In genomic region chr5:138543730-138544104, GRCh38 we compare ENCODE assay signal across 1 cellular context.
TF ChIP-seq lines count a peak whose summit lies in the region.

No MANE protein-coding gene starts in this region.

TF ChIP-seq in HepG2, 621 proteins besides CTCF, POLR2A, EP300 and RAD21 (continued from another document):
- no peak for TF ChIP-seq STAT6 (CRISPR knock-in tag; IDR thresholded peaks at IDR 0.05; ENCODE audit: borderline replicate concordance)
- TF ChIP-seq ZNF318 (CRISPR knock-in tag; IDR thresholded peaks at IDR 0.05), result no peak
- no peak for TF ChIP-seq ATF7-NPFF (CRISPR knock-in tag; IDR thresholded peaks at IDR 0.05; ENCODE audit: low read depth)
- no peak for TF ChIP-seq REXO4 (CRISPR knock-in tag; IDR thresholded peaks at IDR 0.05; ENCODE audit: borderline replicate concordance)
- no peak for TF ChIP-seq ZNF691 (CRISPR knock-in tag; IDR thresholded peaks at IDR 0.05; ENCODE audit: borderline replicate concordance, low read depth)
- TF ChIP-seq ZNF335 (CRISPR knock-in tag; IDR thresholded peaks at IDR 0.05), result no peak
- TF ChIP-seq ZNF629 (CRISPR knock-in tag; conservative IDR thresholded peaks at IDR 0.05), result no peak
- peak; percentile 4; the same call in 1 of the 2 replicates for TF ChIP-seq ZBTB33 (CRISPR knock-in tag; IDR thresholded peaks at IDR 0.05)
- no peak for TF ChIP-seq ZNF570 (CRISPR knock-in tag; IDR thresholded peaks at IDR 0.05; ENCODE audit: borderline replicate concordance)
- no peak for TF ChIP-seq REPIN1 (CRISPR knock-in tag; IDR thresholded peaks at IDR 0.05; ENCODE audit: borderline replicate concordance, low read depth)
- no peak for TF ChIP-seq FOXK2 (IDR thresholded peaks at IDR 0.05)
- 0 out of 2 replicates have a peak, but pooled peaks have one; percentile 40 for TF ChIP-seq ZNF546 (CRISPR knock-in tag; conservative IDR thresholded peaks at IDR 0.05)
- TF ChIP-seq PCBP1 (IDR thresholded peaks at IDR 0.05; ENCODE audit: borderline replicate concordance, low read depth, low read length), result no peak
- TF ChIP-seq PLRG1 (conservative IDR thresholded peaks at IDR 0.05), result no peak
- no peak for TF ChIP-seq PHF21A (CRISPR knock-in tag; IDR thresholded peaks at IDR 0.05)
- no peak for TF ChIP-seq NFKBIZ (CRISPR knock-in tag; IDR thresholded peaks at IDR 0.05)
- TF ChIP-seq ZNF609 (CRISPR knock-in tag; IDR thresholded peaks at IDR 0.05; ENCODE audit: borderline replicate concordance), result 0 out of 2 replicates have a peak, but pooled peaks have one; percentile 22
- no peak for TF ChIP-seq DMAP1 (CRISPR knock-in tag; IDR thresholded peaks at IDR 0.05)
- 0 out of 2 replicates have a peak, but pooled peaks have one; percentile 67 for TF ChIP-seq AFF4 (CRISPR knock-in tag; IDR thresholded peaks at IDR 0.05)
- TF ChIP-seq ZNF383 (CRISPR knock-in tag; IDR thresholded peaks at IDR 0.05; ENCODE audit: borderline replicate concordance), result no peak
- TF ChIP-seq GZF1 (CRISPR knock-in tag; IDR thresholded peaks at IDR 0.05), result no peak
- TF ChIP-seq PITX1 (CRISPR knock-in tag; IDR thresholded peaks at IDR 0.05), result no peak
- TF ChIP-seq NFKB2 (CRISPR knock-in tag; IDR thresholded peaks at IDR 0.05; ENCODE audit: borderline replicate concordance), result no peak
- TF ChIP-seq ZFP37 (CRISPR knock-in tag; IDR thresholded peaks at IDR 0.05; ENCODE audit: borderline replicate concordance), result no peak
- no peak for TF ChIP-seq TCF7L2 (IDR thresholded peaks at IDR 0.05; ENCODE audit: low read depth, low read length)
- peak; percentile 3; the same call in 1 of the 2 replicates for TF ChIP-seq ZNF800 (CRISPR knock-in tag; IDR thresholded peaks at IDR 0.05)
- TF ChIP-seq SOX13 (IDR thresholded peaks at IDR 0.05), result no peak
- no peak for TF ChIP-seq SOX13 (CRISPR knock-in tag; conservative IDR thresholded peaks at IDR 0.05 in 1 of 2, IDR thresholded peaks at IDR 0.05 in 1 of 2)
